In the genomic region with DNA sequence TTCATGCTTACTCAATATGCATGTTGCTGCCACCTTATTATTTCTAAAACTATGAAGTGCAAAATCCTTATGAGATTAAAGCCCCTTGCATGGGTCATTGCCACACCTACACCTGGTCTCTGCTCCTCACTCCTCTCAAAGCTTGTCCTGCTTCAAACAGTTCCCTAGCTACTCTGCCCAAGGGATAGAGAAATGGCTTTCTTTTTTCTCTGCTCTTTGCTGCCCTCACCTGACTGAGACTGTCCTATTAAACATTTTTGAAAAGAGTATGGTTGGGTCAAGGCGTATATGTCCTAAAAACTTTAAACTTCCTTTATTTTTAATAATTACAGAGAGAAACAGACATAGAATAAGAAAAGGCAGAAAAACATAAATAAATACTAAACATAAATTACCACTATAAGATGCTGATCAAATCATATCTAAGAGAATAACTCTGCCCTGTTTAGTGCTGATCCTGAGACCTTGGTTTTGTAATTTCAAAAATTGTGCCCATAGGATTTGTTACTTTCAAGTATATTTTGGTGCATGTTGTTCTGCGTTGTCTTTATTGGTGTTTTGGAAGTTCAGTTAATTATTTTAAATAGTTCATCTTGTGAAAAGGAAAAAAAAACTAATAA, we compare ENCODE assay signal across 10 cellular contexts.
DNase-seq lines count a peak whose midpoint lies in the region; ATAC-seq and TF ChIP-seq lines count a peak whose summit lies in the region.
"Had no signal": no experiment of that assay in that cellular context is flagged by ENCODE, and none has a peak within 500 bp of the region (broad histone marks: within the 10 kb centered on the region; RNA-seq: fewer than 3 reads in every experiment).

No MANE protein-coding gene starts in this region.

- H3F3A ChIP-seq in MM.1S (ENCODE audit: insufficient read depth, low read length), result no peaks in the 10 kb centered on the region

- H3K9me3 Mint-ChIP-seq in activated naive CD8-positive, alpha-beta T cell treated with anti-CD3 and anti-CD28 coated beads for 36 hours, result peaks cover 2% of the 10 kb centered on the region
- H3K9me3 Mint-ChIP-seq: activated naive CD4-positive, alpha-beta T cell treated with anti-CD3 and anti-CD28 coated beads, Interleukin-2, amount 50 U/mL, for 24 hours had no signal

- H4K20me1 ChIP-seq in MM.1S (ENCODE audit: insufficient read depth, low read length), result no peaks in the 10 kb centered on the region

- H3K4me1 ChIP-seq in MM.1S (ENCODE audit: low read length) (no peaks in the 10 kb centered on the region), body of pancreas (no peaks in the 10 kb centered on the region), mesendoderm (ENCODE audit: control insufficient read depth, low read depth, low read length) (no peaks in the 10 kb centered on the region)

- no peak overlapping the region for H4K8ac ChIP-seq in mesendoderm (ENCODE audit: low read depth, low read length)

- H3K9me3 ChIP-seq in MM.1S (replicated peaks; ENCODE audit: insufficient read depth, low read length), result no peaks in the 10 kb centered on the region
- H3K9me3 ChIP-seq in body of pancreas, result no peaks in the 10 kb centered on the region

- intact Hi-C loops in body of pancreas (cut with DNase I), result no loop called here

- no peaks in the 10 kb centered on the region for H3K36me3 Mint-ChIP-seq in activated naive CD8-positive, alpha-beta T cell treated with anti-CD3 and anti-CD28 coated beads for 36 hours
- H3K36me3 Mint-ChIP-seq: activated naive CD4-positive, alpha-beta T cell treated with anti-CD3 and anti-CD28 coated beads, Interleukin-2, amount 50 U/mL, for 24 hours; memory B cell had no signal

- H3K27me3 ChIP-seq in MM.1S (replicated peaks; ENCODE audit: insufficient read depth, low read length) (no peaks in the 10 kb centered on the region), body of pancreas (no peaks in the 10 kb centered on the region), mesendoderm (ENCODE audit: insufficient read depth, low read length, poor library complexity) (no peaks in the 10 kb centered on the region)

- TF ChIP-seq POLR2A in body of pancreas (IDR thresholded peaks at IDR 0.05), result no peak

- no peak overlapping the region for H2BK5ac ChIP-seq in mesendoderm (ENCODE audit: low read length)

- no peak overlapping the region for H3K9ac ChIP-seq in MM.1S (ENCODE audit: low read length)
- H3K9ac ChIP-seq in mesendoderm (ENCODE audit: low read length), result no peak overlapping the region

- H3K56ac ChIP-seq in mesendoderm (ENCODE audit: low read length), result no peak overlapping the region

- no peak overlapping the region for H3K4me3 Mint-ChIP-seq in activated naive CD8-positive, alpha-beta T cell treated with anti-CD3 and anti-CD28 coated beads for 36 hours
- H3K4me3 Mint-ChIP-seq: activated naive CD4-positive, alpha-beta T cell treated with anti-CD3 and anti-CD28 coated beads, Interleukin-2, amount 50 U/mL, for 24 hours; memory B cell had no signal

- no peak overlapping the region for H3K27ac Mint-ChIP-seq in activated naive CD8-positive, alpha-beta T cell treated with anti-CD3 and anti-CD28 coated beads for 36 hours
- H3K27ac Mint-ChIP-seq: activated naive CD4-positive, alpha-beta T cell treated with anti-CD3 and anti-CD28 coated beads, Interleukin-2, amount 50 U/mL, for 24 hours; memory B cell had no signal

- H3K79me2 ChIP-seq in MM.1S (ENCODE audit: low read length) (no peaks in the 10 kb centered on the region), mesendoderm (ENCODE audit: control insufficient read depth, insufficient read depth, low read length) (no peaks in the 10 kb centered on the region)

- no peak overlapping the region for H2AK5ac ChIP-seq in mesendoderm (ENCODE audit: low read length)

- no peak overlapping the region for H3K23ac ChIP-seq in mesendoderm (ENCODE audit: low read length)

- no peaks in the 10 kb centered on the region for H3K27me3 Mint-ChIP-seq in activated naive CD8-positive, alpha-beta T cell treated with anti-CD3 and anti-CD28 coated beads for 36 hours
- H3K27me3 Mint-ChIP-seq: activated naive CD4-positive, alpha-beta T cell treated with anti-CD3 and anti-CD28 coated beads, Interleukin-2, amount 50 U/mL, for 24 hours; memory B cell had no signal

- no peak overlapping the region for H2BK120ac ChIP-seq in mesendoderm (ENCODE audit: low read depth, low read length)

- H3K4me1 Mint-ChIP-seq in activated naive CD8-positive, alpha-beta T cell treated with anti-CD3 and anti-CD28 coated beads for 36 hours, result no peaks in the 10 kb centered on the region
- H3K4me1 Mint-ChIP-seq: activated naive CD4-positive, alpha-beta T cell treated with anti-CD3 and anti-CD28 coated beads, Interleukin-2, amount 50 U/mL, for 24 hours; memory B cell had no signal

- H3K36me3 ChIP-seq in MM.1S (replicated peaks; ENCODE audit: insufficient read depth, low read length) (no peaks in the 10 kb centered on the region), body of pancreas (replicated peaks in 1 of 2; ENCODE audit: insufficient read depth in 1 of 2, low read depth in 2 of 2) (no peaks in the 10 kb centered on the region), mesendoderm (ENCODE audit: control insufficient read depth, insufficient read depth, low read length) (no peaks in the 10 kb centered on the region)

- DNase-seq in ELF-1 (ENCODE audit: low read depth, low spot score) (peak; percentile 18), MM.1S (peak; percentile 26), body of pancreas (no peak), mesendoderm (peak; percentile 62), RPMI8226 (no peak)
- DNase-seq in activated naive CD8-positive, alpha-beta T cell treated with anti-CD3 and anti-CD28 coated beads for 36 hours, result no peak

- 33% methylated on average over 2 of the region's 2 CpGs for WGBS in body of pancreas, 2 donors
- no CpG with 5 or more reads among the region's 2 CpGs for WGBS in mesendoderm (ENCODE audit: extremely low coverage, insufficient coverage, low lambda C conversion rate)

- no peak overlapping the region for H3K4me3 ChIP-seq in MM.1S (ENCODE audit: low read length)
- no peak overlapping the region for H3K4me3 ChIP-seq in body of pancreas
- H3K4me3 ChIP-seq in mesendoderm (ENCODE audit: low read length), result no peak overlapping the region

- no peaks in the 10 kb centered on the region for H3K79me1 ChIP-seq in mesendoderm (ENCODE audit: low read length)

- H3K18ac ChIP-seq in mesendoderm (ENCODE audit: low read length), result no peak overlapping the region

- TF ChIP-seq CTCF in MM.1S (IDR thresholded peaks at IDR 0.05; ENCODE audit: low read length), result peak; percentile 38
- TF ChIP-seq CTCF in body of pancreas (IDR thresholded peaks at IDR 0.05), result peak in 6 of 7 experiments; percentile 8 to 44 (median 32)

- no peak overlapping the region for H2AFZ ChIP-seq in MM.1S (ENCODE audit: low read length)

- no peak overlapping the region for H2BK15ac ChIP-seq in mesendoderm (replicated peaks; ENCODE audit: low read depth)

- H3K4me2 ChIP-seq in MM.1S (ENCODE audit: low read depth, low read length), result no peak overlapping the region
- no peak overlapping the region for H3K4me2 ChIP-seq in mesendoderm (ENCODE audit: low read length)

- H4K5ac ChIP-seq in mesendoderm (ENCODE audit: low read length), result no peak overlapping the region

- H3K27ac ChIP-seq in MM.1S (ENCODE audit: low read length) (no peak overlapping the region), body of pancreas (no peak overlapping the region), mesendoderm (ENCODE audit: low read depth, low read length) (no peak overlapping the region)

- no peak overlapping the region for H3K4ac ChIP-seq in mesendoderm (ENCODE audit: low read depth, low read length)

- ATAC-seq in body of pancreas (peak; percentile 53), HG03135 (IDR thresholded peaks at IDR 0.05; ENCODE audit: unreplicated experiment) (no peak), HG02852 (IDR thresholded peaks at IDR 0.05; ENCODE audit: unreplicated experiment) (no peak)

- no peaks in the 10 kb centered on the region for H3K9me2 ChIP-seq in MM.1S (replicated peaks; ENCODE audit: insufficient read depth, low read length)

Comparison
In these comparisons a context has a peak if more than half of its experiments do, and no peak if none do; other contexts are left out.
1. DNase-seq: peak in ELF-1 (single experiment), MM.1S (single experiment) and mesendoderm (single experiment); none in body of pancreas (0 of 4), activated naive CD8-positive, alpha-beta T cell treated with anti-CD3 and anti-CD28 coated beads for 36 hours (single experiment) and RPMI8226 (single experiment).